Comparison of ENCODE assay signal across 11 cellular contexts in the genomic region with DNA sequence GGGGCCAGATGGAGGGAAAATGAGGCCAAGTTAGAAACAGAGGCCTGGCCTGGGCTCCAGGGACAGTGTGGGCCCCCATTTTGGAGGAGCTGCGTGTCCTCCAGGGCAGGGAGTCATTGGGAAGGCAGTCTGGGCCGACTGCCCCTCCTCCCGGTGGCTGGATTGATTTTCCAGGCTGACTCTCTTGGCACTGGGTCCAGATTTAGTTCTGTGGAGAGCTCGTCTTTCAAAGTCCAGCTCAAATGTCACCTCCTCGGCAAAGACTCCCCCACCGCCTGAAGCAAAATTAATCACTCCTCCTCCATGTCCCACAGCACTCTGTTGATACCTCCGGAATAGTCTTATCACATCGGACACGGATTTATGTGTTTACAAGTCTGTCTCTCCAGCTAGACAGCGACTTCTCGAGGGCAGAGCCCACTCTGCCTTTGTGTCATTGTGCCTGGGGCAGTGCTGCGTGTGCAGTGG.
DNase-seq lines count a peak whose midpoint lies in the region; ATAC-seq and TF ChIP-seq lines count a peak whose summit lies in the region.
"Had no signal": no experiment of that assay in that cellular context is flagged by ENCODE, and none has a peak within 500 bp of the region (broad histone marks: within the 10 kb centered on the region; RNA-seq: fewer than 3 reads in every experiment).

No MANE protein-coding gene starts in this region.

- TF ChIP-seq CTCF in cardiac muscle cell (IDR thresholded peaks at IDR 0.05; ENCODE audit: low read depth, low read length) (no peak), tibial artery (IDR thresholded peaks at IDR 0.05) (no peak)

- H3K4me3 ChIP-seq in SJCRH30: no peak overlapping the region
- no peak overlapping the region for H3K4me3 ChIP-seq in cardiac muscle cell
- peak overlapping the region in 2 of 3 donors; percentile 46 to 59 for H3K4me3 ChIP-seq in skeletal muscle tissue (ENCODE audit: low read length in 3 of 3)
- no peak overlapping the region for H3K4me3 ChIP-seq in tibial artery

- H3K9me3 ChIP-seq in SJCRH30 (replicated peaks) (no peaks in the 10 kb centered on the region), cardiac muscle cell (ENCODE audit: low read depth) (no peaks in the 10 kb centered on the region), skeletal muscle tissue (ENCODE audit: control insufficient read depth in 3 of 3, low read length in 3 of 3) (no peaks in the 10 kb centered on the region), tibial artery (no peaks in the 10 kb centered on the region)

- intact Hi-C loops in tibial artery (cut with DNase I; ENCODE audit: low total_unique reads): no loop called here

- peaks cover 17% of the 10 kb centered on the region for H3K27me3 ChIP-seq in SJCRH30
- H3K27me3 ChIP-seq in cardiac muscle cell: no peaks in the 10 kb centered on the region
- H3K27me3 ChIP-seq in skeletal muscle tissue (ENCODE audit: control insufficient read depth in 3 of 3, insufficient read depth in 3 of 3, low read length in 3 of 3): peaks cover 0 to 9% (median 0%) of the 10 kb centered on the region in 3 donors
- H3K27me3 ChIP-seq in tibial artery: peaks cover 0 to 58% of the 10 kb centered on the region in 2 donors

- H3K9ac ChIP-seq in skeletal muscle tissue (ENCODE audit: low read depth in 1 of 3, low read length in 3 of 3): peak overlapping the region; percentile 48 to 68 (median 63)
- H3K9ac ChIP-seq: KMS-11 had no signal

- H3K27ac ChIP-seq in SJCRH30 (no peak overlapping the region), cardiac muscle cell (peak overlapping the region; percentile 63), skeletal muscle tissue (ENCODE audit: low read depth, low read length) (peak overlapping the region; percentile 77), tibial artery (no peak overlapping the region)
- H3K27ac ChIP-seq: KMS-11 had no signal

- ATAC-seq in HG02571 (IDR thresholded peaks at IDR 0.05; ENCODE audit: unreplicated experiment): no peak
- ATAC-seq: esophagus mucosa had no signal

- H3K36me3 ChIP-seq in SJCRH30 (no peaks in the 10 kb centered on the region), cardiac muscle cell (no peaks in the 10 kb centered on the region), skeletal muscle tissue (ENCODE audit: control insufficient read depth in 3 of 3, insufficient read depth in 3 of 3, low read length in 3 of 3) (no peaks in the 10 kb centered on the region), tibial artery (no peaks in the 10 kb centered on the region)

- H3K4me1 ChIP-seq in SJCRH30: peaks cover 11% of the 10 kb centered on the region
- H3K4me1 ChIP-seq in cardiac muscle cell (ENCODE audit: low read depth): peaks cover 38% of the 10 kb centered on the region
- H3K4me1 ChIP-seq in skeletal muscle tissue (ENCODE audit: control insufficient read depth in 3 of 3, insufficient read depth in 3 of 3, low read length in 3 of 3): peaks cover 17 to 47% (median 42%) of the 10 kb centered on the region in 3 donors
- peaks cover 0 to 24% (median 19%) of the 10 kb centered on the region in 4 donors for H3K4me1 ChIP-seq in tibial artery

- POLR2A ChIA-PET in HEK293T (lab: Yijun Ruan, JAX): interaction anchor here (1.0 to 1.9 kb wide), 2 partner anchors 176 to 259 kb away, joined by 5 to 11 read pairs; a partner anchor contains a TSS

- DNase-seq in HEK293T (ENCODE audit: extremely low spot score): peak; percentile 26
- DNase-seq in SJCRH30: peak; percentile 64 to 78
- DNase-seq in cardiac muscle cell (ENCODE audit: low read depth in 1 of 2, low spot score in 1 of 2): peak; percentile 27 to 57
- DNase-seq in tibial artery: no peak
- DNase-seq in mesenteric fat pad (ENCODE audit: low spot score): no peak
- DNase-seq: activated CD4-positive, alpha-beta T cell treated with anti-CD3 and anti-CD28 coated beads for 48 hours; stimulated activated CD4-positive, alpha-beta T cell treated with anti-CD3 and anti-CD28 coated beads, Interleukin-1b, Interleukin-23, amount 100 ng/mL, for 48 hours had no signal

- CTCF ChIA-PET in HEK293T (lab: Yijun Ruan, JAX): interaction anchor here (0.6 to 1.2 kb wide), 4 partner anchors 54 to 320 kb away, joined by 3 read pairs; a partner anchor contains a TSS

TF ChIP-seq in HEK293T, 16 proteins besides CTCF, POLR2A, EP300 and RAD21:
- TF ChIP-seq, protein P1, sequence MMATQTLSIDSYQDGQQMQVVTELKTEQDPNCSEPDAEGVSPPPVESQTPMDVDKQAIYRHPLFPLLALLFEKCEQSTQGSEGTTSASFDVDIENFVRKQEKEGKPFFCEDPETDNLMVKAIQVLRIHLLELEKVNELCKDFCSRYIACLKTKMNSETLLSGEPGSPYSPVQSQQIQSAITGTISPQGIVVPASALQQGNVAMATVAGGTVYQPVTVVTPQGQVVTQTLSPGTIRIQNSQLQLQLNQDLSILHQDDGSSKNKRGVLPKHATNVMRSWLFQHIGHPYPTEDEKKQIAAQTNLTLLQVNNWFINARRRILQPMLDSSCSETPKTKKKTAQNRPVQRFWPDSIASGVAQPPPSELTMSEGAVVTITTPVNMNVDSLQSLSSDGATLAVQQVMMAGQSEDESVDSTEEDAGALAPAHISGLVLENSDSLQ (IDR thresholded peaks at IDR 0.05): peak; percentile 78
- TF ChIP-seq NFRKB (IDR thresholded peaks at IDR 0.05): no peak

Comparison
In these comparisons a context has a peak if more than half of its experiments do, and no peak if none do; other contexts are left out.
1. DNase-seq: peak in HEK293T (single experiment), SJCRH30 (2 of 2) and cardiac muscle cell (2 of 2); none in tibial artery (0 of 2) and mesenteric fat pad (single experiment).
2. H3K27ac ChIP-seq: peak in cardiac muscle cell (single experiment) and skeletal muscle tissue (single experiment); none in SJCRH30 (single experiment) and tibial artery (0 of 2).
3. H3K4me3 ChIP-seq: peak in skeletal muscle tissue (2 of 3); none in SJCRH30 (single experiment), cardiac muscle cell (single experiment) and tibial artery (0 of 2).